In genomic region chr1:235002706-235003300, GRCh38 we compare ENCODE assay signal across 22 cellular contexts.
DNase-seq lines count a peak whose midpoint lies in the region; ATAC-seq, FAIRE-seq and TF ChIP-seq lines count a peak whose summit lies in the region.
"Had no signal": no experiment of that assay in that cellular context is flagged by ENCODE, and none has a peak within 500 bp of the region (broad histone marks: within the 10 kb centered on the region; RNA-seq: fewer than 3 reads in every experiment).

No MANE protein-coding gene starts in this region.

- BruUV-seq in K562 (replicated peaks; lab: Mats Ljungman, UMichigan): no TSS peak

- H4K20me1 ChIP-seq in Karpas-422 (ENCODE audit: insufficient read depth, low read depth, low read length) (no peaks in the 10 kb centered on the region), K562 (replicated peaks; ENCODE audit: control insufficient read depth, insufficient read depth, low read length) (no peaks in the 10 kb centered on the region)

- intact Hi-C loops in K562 (cut with micrococcal nuclease): no loop called here

- no peak for TF ChIP-seq EP300 in A549 (IDR thresholded peaks at IDR 0.05)
- no peak for TF ChIP-seq EP300 in K562 (IDR thresholded peaks at IDR 0.05; ENCODE audit: low read length)

- H3K79me2 ChIP-seq in Karpas-422 (ENCODE audit: low read length) (no peaks in the 10 kb centered on the region), K562 (ENCODE audit: control insufficient read depth, insufficient read depth, low read length) (no peaks in the 10 kb centered on the region)

- H3K27ac ChIP-seq in A549 (0 out of 6 replicates have a peak overlapping the region, but pooled peaks of 1 of the 2 experiments have one; percentile 17), Karpas-422 (ENCODE audit: low read length) (peak overlapping the region; percentile 90), K562 (ENCODE audit: extremely low read depth, low read depth, low read length) (no peak overlapping the region)
- H3K27ac ChIP-seq: HL-60 had no signal

- no peak overlapping the region for H3K27ac Mint-ChIP-seq in activated CD8-positive, alpha-beta T cell treated with anti-CD3 and anti-CD28 coated beads, Interleukin-2, amount 10 ng/mL, durations not matched to agents 7 days and 5 days
- H3K27ac Mint-ChIP-seq: CD4-positive, alpha-beta memory T cell; GM23338 had no signal

- no peak for DNase-seq in A549 (ENCODE audit: low read depth in 1 of 2, low spot score in 1 of 2)
- DNase-seq in Karpas-422: peak; percentile 82
- no peak for DNase-seq in K562 (ENCODE audit: extremely low read depth in 1 of 4, low spot score in 3 of 4)
- peak; percentile 51 for DNase-seq in mesenteric fat pad (ENCODE audit: low spot score)
- DNase-seq in activated CD8-positive, alpha-beta T cell treated with anti-CD3 and anti-CD28 coated beads, Interleukin-2, amount 10 ng/mL, durations not matched to agents 7 days and 5 days: no peak
- no peak for DNase-seq in NCI-H2196 (lab: John Stamatoyannopoulos, UW; ENCODE audit: unreplicated experiment)
- DNase-seq: BE2C; Calu3; CD4-positive, alpha-beta memory T cell; DMS53; MV-4-11; NCI-H1436; NCI-H2029; NCI-H2171; NCI-H446 treated with DMSO at 0.1 percent for 48 hours; NK-92 treated with Interleukin-12 subunit alpha and Interleukin-12 subunit beta, amount 100 ng/mL, for 24 hours; PC-3 had no signal

- H3K9ac ChIP-seq in Karpas-422 (ENCODE audit: low read length): no peak overlapping the region
- no peak overlapping the region for H3K9ac ChIP-seq in K562 (ENCODE audit: insufficient read depth in 1 of 2, low read depth in 2 of 2, low read length in 2 of 2)

- peaks cover 38% of the 10 kb centered on the region for H3K4me1 Mint-ChIP-seq in activated CD8-positive, alpha-beta T cell treated with anti-CD3 and anti-CD28 coated beads, Interleukin-2, amount 10 ng/mL, durations not matched to agents 7 days and 5 days (ENCODE audit: low read depth)

- 92% methylated on average over 10 of the region's 10 CpGs for WGBS in A549 (ENCODE audit: missing lambda C conversion rate)
- 65% methylated on average over 10 of the region's 10 CpGs for WGBS in K562 (ENCODE audit: insufficient coverage, low coverage, missing lambda C conversion rate)

- H3K9me3 Mint-ChIP-seq in activated CD8-positive, alpha-beta T cell treated with anti-CD3 and anti-CD28 coated beads, Interleukin-2, amount 10 ng/mL, durations not matched to agents 7 days and 5 days (ENCODE audit: insufficient read depth): peaks cover 14% of the 10 kb centered on the region

- no peak overlapping the region for H3K4me3 Mint-ChIP-seq in activated CD8-positive, alpha-beta T cell treated with anti-CD3 and anti-CD28 coated beads, Interleukin-2, amount 10 ng/mL, durations not matched to agents 7 days and 5 days
- H3K4me3 Mint-ChIP-seq: CD4-positive, alpha-beta memory T cell; GM23338 had no signal

- H3K36me3 ChIP-seq in Karpas-422 (ENCODE audit: insufficient read depth, low read length) (no peaks in the 10 kb centered on the region), K562 (ENCODE audit: control insufficient read depth, insufficient read depth, low read length) (no peaks in the 10 kb centered on the region)
- H3K36me3 ChIP-seq: BE2C had no signal

- no peak overlapping the region for H2AFZ ChIP-seq in Karpas-422 (ENCODE audit: low read length)
- H2AFZ ChIP-seq in K562 (ENCODE audit: low read depth, low read length): no peak overlapping the region
- H2AFZ ChIP-seq: GM23338 had no signal

- POLR2A ChIA-PET in A549 (lab: Yijun Ruan, JAX) (no interaction called here), K562 (lab: Yijun Ruan, JAX) (interaction anchor here (0.6 to 1.1 kb wide), 3 partner anchors 28 to 220 kb away, joined by 3 to 5 read pairs (median 3); no protein-coding TSS in a partner anchor)
- POLR2A ChIA-PET in activated CD8-positive, alpha-beta T cell treated with anti-CD3 and anti-CD28 coated beads, Interleukin-2, amount 10 ng/mL, durations not matched to agents 7 days and 5 days (lab: Charles Lee): no interaction called here

- H3K9me1 ChIP-seq in K562 (ENCODE audit: control insufficient read depth, insufficient read depth, low read length): no peaks in the 10 kb centered on the region

- no peak overlapping the region for H3K4me3 ChIP-seq in A549
- H3K4me3 ChIP-seq in Karpas-422 (ENCODE audit: low read length): peak overlapping the region; percentile 0; the same call in 1 of the 2 replicates
- no peak overlapping the region for H3K4me3 ChIP-seq in K562
- H3K4me3 ChIP-seq: GM23338 had no signal

- ATAC-seq in A549 (no peak), K562 (no peak), GM21447 (IDR thresholded peaks at IDR 0.05; ENCODE audit: unreplicated experiment) (no peak)
- ATAC-seq in activated CD8-positive, alpha-beta T cell treated with anti-CD3 and anti-CD28 coated beads, Interleukin-2, amount 10 ng/mL, durations not matched to agents 7 days and 5 days: no peak
- ATAC-seq: GM23338, HCT116, PC-3 had no signal

- H3K9me3 ChIP-seq in A549 (0 out of 3 replicates have a peak, but pooled peaks cover 5% of the 10 kb centered on the region), Karpas-422 (ENCODE audit: low read length) (no peaks in the 10 kb centered on the region), K562 (replicated peaks; ENCODE audit: control insufficient read depth, insufficient read depth, low read depth, low read length) (no peaks in the 10 kb centered on the region)
- H3K9me3 ChIP-seq: BE2C had no signal

- H3K36me3 Mint-ChIP-seq in activated CD8-positive, alpha-beta T cell treated with anti-CD3 and anti-CD28 coated beads, Interleukin-2, amount 10 ng/mL, durations not matched to agents 7 days and 5 days (ENCODE audit: low read depth): peaks cover 15% of the 10 kb centered on the region
- H3K36me3 Mint-ChIP-seq: CD4-positive, alpha-beta memory T cell had no signal

- no peak for FAIRE-seq in A549 (lab: Jason Lieb, UNC)
- no peak for FAIRE-seq in K562 (lab: Jason Lieb, UNC)
- FAIRE-seq: HTR-8/SVneo had no signal

- H3K9me2 ChIP-seq in Karpas-422 (replicated peaks; ENCODE audit: insufficient read depth, low read length): no peaks in the 10 kb centered on the region

- no peak for TF ChIP-seq POLR2A in A549 (IDR thresholded peaks at IDR 0.05; ENCODE audit: low read length)
- TF ChIP-seq POLR2A in K562 (conservative IDR thresholded peaks at IDR 0.05): no peak

- H3K27me3 ChIP-seq in Karpas-422 (ENCODE audit: low read length) (no peaks in the 10 kb centered on the region), K562 (ENCODE audit: control insufficient read depth in 2 of 2, insufficient read depth in 2 of 2, low read length in 2 of 2) (no peaks in the 10 kb centered on the region)
- H3K27me3 ChIP-seq: BE2C had no signal

- no peak for TF ChIP-seq CTCF in A549 (IDR thresholded peaks at IDR 0.05)
- TF ChIP-seq CTCF in K562 (IDR thresholded peaks at IDR 0.05 in 2 of 3, conservative IDR thresholded peaks at IDR 0.05 in 1 of 3; ENCODE audit: insufficient read depth in 2 of 3, low read depth in 1 of 3, low read length in 3 of 3): no peak

- H3K4me1 ChIP-seq in A549: peaks cover 15% of the 10 kb centered on the region
- peaks cover 53% of the 10 kb centered on the region for H3K4me1 ChIP-seq in Karpas-422 (ENCODE audit: low read length)
- peaks cover 10 to 19% of the 10 kb centered on the region in 2 experiments; a peak in 4 of 5 replicates for H3K4me1 ChIP-seq in K562 (replicated peaks in 1 of 2; ENCODE audit: control insufficient read depth in 2 of 2, insufficient read depth in 2 of 2, low read length in 2 of 2)

- in situ Hi-C loops in K562 (cut with MboI): no loop called here

- CTCF ChIA-PET in A549 (lab: Yijun Ruan, JAX) (interaction anchor here (1.4 kb wide), 1 partner anchor 9 kb away, joined by 7 read pairs; no protein-coding TSS in a partner anchor), K562 (lab: Yijun Ruan, JAX; ENCODE audit: low intra/inter-chr PET ratio) (no interaction called here)
- CTCF ChIA-PET in activated CD8-positive, alpha-beta T cell treated with anti-CD3 and anti-CD28 coated beads, Interleukin-2, amount 10 ng/mL, durations not matched to agents 7 days and 5 days (lab: Charles Lee): no interaction called here

- TF ChIP-seq RAD21 in A549 (conservative IDR thresholded peaks at IDR 0.05 in 1 of 2, IDR thresholded peaks at IDR 0.05 in 1 of 2) (no peak), K562 (CRISPR knock-in tag; conservative IDR thresholded peaks at IDR 0.05 in 1 of 2, IDR thresholded peaks at IDR 0.05 in 1 of 2) (no peak)

- H3K27me3 Mint-ChIP-seq in activated CD8-positive, alpha-beta T cell treated with anti-CD3 and anti-CD28 coated beads, Interleukin-2, amount 10 ng/mL, durations not matched to agents 7 days and 5 days (ENCODE audit: low read depth): no peaks in the 10 kb centered on the region
- H3K27me3 Mint-ChIP-seq: CD4-positive, alpha-beta memory T cell had no signal

- H3K4me2 ChIP-seq in A549 (no peak overlapping the region), Karpas-422 (ENCODE audit: low read depth, low read length, poor library complexity, severe bottlenecking) (peak overlapping the region; percentile 53), K562 (ENCODE audit: insufficient read depth, low read length) (no peak overlapping the region)
- H3K4me2 ChIP-seq: GM23338 had no signal

TF ChIP-seq in A549, 52 proteins besides CTCF, POLR2A, EP300 and RAD21:
- TF ChIP-seq, protein P1, sequence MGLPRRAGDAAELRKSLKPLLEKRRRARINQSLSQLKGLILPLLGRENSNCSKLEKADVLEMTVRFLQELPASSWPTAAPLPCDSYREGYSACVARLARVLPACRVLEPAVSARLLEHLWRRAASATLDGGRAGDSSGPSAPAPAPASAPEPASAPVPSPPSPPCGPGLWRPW (IDR thresholded peaks at IDR 0.05): no peak
- TF ChIP-seq FOSB (CRISPR knock-in tag; IDR thresholded peaks at IDR 0.05) (no peak), MAFK (IDR thresholded peaks at IDR 0.05; ENCODE audit: partially characterized antibody) (peak; percentile 2)

TF ChIP-seq in K562, 482 proteins besides CTCF, POLR2A, EP300 and RAD21 (continues in another document):
- 0 out of 2 replicates have a peak, but pooled peaks have one; percentile 22 for TF ChIP-seq C11orf30 (IDR thresholded peaks at IDR 0.05; ENCODE audit: low read depth)
- peak; percentile 44 for TF ChIP-seq ZNF316 (IDR thresholded peaks at IDR 0.05)

Comparison
In these comparisons a context has a peak if more than half of its experiments do, and no peak if none do; other contexts are left out.
1. DNase-seq: peak in Karpas-422 (single experiment) and mesenteric fat pad (single experiment); none in A549 (0 of 2), K562 (0 of 4), activated CD8-positive, alpha-beta T cell treated with anti-CD3 and anti-CD28 coated beads, Interleukin-2, amount 10 ng/mL, durations not matched to agents 7 days and 5 days (single experiment) and NCI-H2196 (single experiment).
2. Of the 35 proteins assayed by ChIP-seq in both K562 and A549: peak only in K562: none; only in A549: MAFK; in both: none; in neither: 34.